Comparison of ENCODE assay signal across 1 cellular context in genomic region chr1:56189946-56190920, GRCh38.
TF ChIP-seq lines count a peak whose summit lies in the region.

No MANE protein-coding gene starts in this region.

TF ChIP-seq in HepG2, 621 proteins besides CTCF, POLR2A, EP300 and RAD21 (continued from another document and continues in another):
- TF ChIP-seq ZNF770 (CRISPR knock-in tag; IDR thresholded peaks at IDR 0.05) (0 out of 2 replicates have a peak, but pooled peaks have one; percentile 29), ZNF207 (IDR thresholded peaks at IDR 0.05; ENCODE audit: borderline replicate concordance) (no peak), ZNF383 (CRISPR knock-in tag; IDR thresholded peaks at IDR 0.05; ENCODE audit: borderline replicate concordance) (no peak; the same call in 1 of the 2 replicates), ZNF605 (CRISPR knock-in tag; IDR thresholded peaks at IDR 0.05) (no peak), ZNF547 (CRISPR knock-in tag; IDR thresholded peaks at IDR 0.05) (no peak), KDM2A (CRISPR knock-in tag; IDR thresholded peaks at IDR 0.05; ENCODE audit: borderline replicate concordance, low read depth) (peak; percentile 65; the same call in 1 of the 2 replicates), ZNF12 (CRISPR knock-in tag; IDR thresholded peaks at IDR 0.05) (no peak), HCFC1 (IDR thresholded peaks at IDR 0.05; ENCODE audit: low read depth, low read length) (no peak), PCBP1 (IDR thresholded peaks at IDR 0.05; ENCODE audit: borderline replicate concordance, low read depth, low read length) (no peak), HNRNPL (IDR thresholded peaks at IDR 0.05; ENCODE audit: low read depth, low read length) (no peak), CREB3 (CRISPR knock-in tag; IDR thresholded peaks at IDR 0.05) (no peak), PAWR (CRISPR knock-in tag; IDR thresholded peaks at IDR 0.05; ENCODE audit: borderline replicate concordance) (0 out of 2 replicates have a peak, but pooled peaks have one; percentile 17), ETV6 (CRISPR knock-in tag; conservative IDR thresholded peaks at IDR 0.05) (no peak), ZNF431 (CRISPR knock-in tag; IDR thresholded peaks at IDR 0.05; ENCODE audit: borderline replicate concordance, low read depth) (no peak), ZNF577 (CRISPR knock-in tag; IDR thresholded peaks at IDR 0.05; ENCODE audit: borderline replicate concordance, low read depth) (no peak; the same call in 1 of the 2 replicates), ZNF18 (CRISPR knock-in tag; IDR thresholded peaks at IDR 0.05; ENCODE audit: insufficient replicate concordance) (no peak), SP1 (IDR thresholded peaks at IDR 0.05) (no peak), SP1 (CRISPR knock-in tag; IDR thresholded peaks at IDR 0.05) (no peak; the same call in 1 of the 2 replicates), SIX4 (CRISPR knock-in tag; IDR thresholded peaks at IDR 0.05) (peak; percentile 92), ZNF33B (CRISPR knock-in tag; IDR thresholded peaks at IDR 0.05) (no peak), ZNF530 (CRISPR knock-in tag; IDR thresholded peaks at IDR 0.05; ENCODE audit: low read depth) (no peak), HNRNPH1 (optimal IDR thresholded peaks at IDR 0.05; ENCODE audit: low read depth, low read length) (no peak), ZNF441 (CRISPR knock-in tag; IDR thresholded peaks at IDR 0.05; ENCODE audit: borderline replicate concordance) (no peak), STAT5B (CRISPR knock-in tag; IDR thresholded peaks at IDR 0.05) (no peak; the same call in 1 of the 2 replicates), ZNF124 (CRISPR knock-in tag; IDR thresholded peaks at IDR 0.05) (peak; percentile 96), CREB1 (IDR thresholded peaks at IDR 0.05) (peak; percentile 85), CREB1 (CRISPR knock-in tag; IDR thresholded peaks at IDR 0.05) (peak; percentile 94), GTF2F1 (IDR thresholded peaks at IDR 0.05; ENCODE audit: low read length) (no peak), TCF7L2 (IDR thresholded peaks at IDR 0.05; ENCODE audit: low read depth, low read length) (peak; percentile 93), RCOR2 (CRISPR knock-in tag; IDR thresholded peaks at IDR 0.05) (peak; percentile 95), NFIB (CRISPR knock-in tag; IDR thresholded peaks at IDR 0.05; ENCODE audit: borderline replicate concordance) (no peak), TCF12 (IDR thresholded peaks at IDR 0.05) (no peak), TCF12 (CRISPR knock-in tag; IDR thresholded peaks at IDR 0.05) (0 out of 2 replicates have a peak, but pooled peaks have one; percentile 41), ZNF274 (CRISPR knock-in tag; IDR thresholded peaks at IDR 0.05) (no peak), ATM (IDR thresholded peaks at IDR 0.05; ENCODE audit: borderline replicate concordance) (no peak), SNAI1 (CRISPR knock-in tag; IDR thresholded peaks at IDR 0.05; ENCODE audit: borderline replicate concordance) (no peak), AKAP8 (CRISPR knock-in tag; IDR thresholded peaks at IDR 0.05) (no peak), SOX13 (IDR thresholded peaks at IDR 0.05) (peak; percentile 92), SOX13 (CRISPR knock-in tag; conservative IDR thresholded peaks at IDR 0.05 in 1 of 2, IDR thresholded peaks at IDR 0.05 in 1 of 2) (peak in 1 of 2 experiments; percentile 99; a peak in 2 of 4 replicates), NFIC (IDR thresholded peaks at IDR 0.05; ENCODE audit: low read length) (peak; percentile 92), SOX6 (IDR thresholded peaks at IDR 0.05) (no peak), SOX6 (CRISPR knock-in tag; IDR thresholded peaks at IDR 0.05) (peak; percentile 99), MAF1 (CRISPR knock-in tag; IDR thresholded peaks at IDR 0.05; ENCODE audit: borderline replicate concordance) (no peak), FOXP4 (CRISPR knock-in tag; IDR thresholded peaks at IDR 0.05) (peak; percentile 90)
- TF ChIP-seq, protein P1, sequence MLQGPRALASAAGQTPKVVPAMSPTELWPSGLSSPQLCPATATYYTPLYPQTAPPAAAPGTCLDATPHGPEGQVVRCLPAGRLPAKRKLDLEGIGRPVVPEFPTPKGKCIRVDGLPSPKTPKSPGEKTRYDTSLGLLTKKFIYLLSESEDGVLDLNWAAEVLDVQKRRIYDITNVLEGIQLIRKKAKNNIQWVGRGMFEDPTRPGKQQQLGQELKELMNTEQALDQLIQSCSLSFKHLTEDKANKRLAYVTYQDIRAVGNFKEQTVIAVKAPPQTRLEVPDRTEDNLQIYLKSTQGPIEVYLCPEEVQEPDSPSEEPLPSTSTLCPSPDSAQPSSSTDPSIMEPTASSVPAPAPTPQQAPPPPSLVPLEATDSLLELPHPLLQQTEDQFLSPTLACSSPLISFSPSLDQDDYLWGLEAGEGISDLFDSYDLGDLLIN (CRISPR knock-in tag; IDR thresholded peaks at IDR 0.05; ENCODE audit: borderline replicate concordance) = no peak
- TF ChIP-seq, protein P2, sequence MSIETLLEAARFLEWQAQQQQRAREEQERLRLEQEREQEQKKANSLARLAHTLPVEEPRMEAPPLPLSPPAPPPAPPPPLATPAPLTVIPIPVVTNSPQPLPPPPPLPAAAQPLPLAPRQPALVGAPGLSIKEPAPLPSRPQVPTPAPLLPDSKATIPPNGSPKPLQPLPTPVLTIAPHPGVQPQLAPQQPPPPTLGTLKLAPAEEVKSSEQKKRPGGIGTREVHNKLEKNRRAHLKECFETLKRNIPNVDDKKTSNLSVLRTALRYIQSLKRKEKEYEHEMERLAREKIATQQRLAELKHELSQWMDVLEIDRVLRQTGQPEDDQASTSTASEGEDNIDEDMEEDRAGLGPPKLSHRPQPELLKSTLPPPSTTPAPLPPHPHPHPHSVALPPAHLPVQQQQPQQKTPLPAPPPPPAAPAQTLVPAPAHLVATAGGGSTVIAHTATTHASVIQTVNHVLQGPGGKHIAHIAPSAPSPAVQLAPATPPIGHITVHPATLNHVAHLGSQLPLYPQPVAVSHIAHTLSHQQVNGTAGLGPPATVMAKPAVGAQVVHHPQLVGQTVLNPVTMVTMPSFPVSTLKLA (IDR thresholded peaks at IDR 0.05) = peak; percentile 16; the same call in 1 of the 2 replicates
- TF ChIP-seq, protein P3, sequence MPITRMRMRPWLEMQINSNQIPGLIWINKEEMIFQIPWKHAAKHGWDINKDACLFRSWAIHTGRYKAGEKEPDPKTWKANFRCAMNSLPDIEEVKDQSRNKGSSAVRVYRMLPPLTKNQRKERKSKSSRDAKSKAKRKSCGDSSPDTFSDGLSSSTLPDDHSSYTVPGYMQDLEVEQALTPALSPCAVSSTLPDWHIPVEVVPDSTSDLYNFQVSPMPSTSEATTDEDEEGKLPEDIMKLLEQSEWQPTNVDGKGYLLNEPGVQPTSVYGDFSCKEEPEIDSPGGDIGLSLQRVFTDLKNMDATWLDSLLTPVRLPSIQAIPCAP (CRISPR knock-in tag; IDR thresholded peaks at IDR 0.05; ENCODE audit: low read depth) = no peak
- TF ChIP-seq, protein P4, sequence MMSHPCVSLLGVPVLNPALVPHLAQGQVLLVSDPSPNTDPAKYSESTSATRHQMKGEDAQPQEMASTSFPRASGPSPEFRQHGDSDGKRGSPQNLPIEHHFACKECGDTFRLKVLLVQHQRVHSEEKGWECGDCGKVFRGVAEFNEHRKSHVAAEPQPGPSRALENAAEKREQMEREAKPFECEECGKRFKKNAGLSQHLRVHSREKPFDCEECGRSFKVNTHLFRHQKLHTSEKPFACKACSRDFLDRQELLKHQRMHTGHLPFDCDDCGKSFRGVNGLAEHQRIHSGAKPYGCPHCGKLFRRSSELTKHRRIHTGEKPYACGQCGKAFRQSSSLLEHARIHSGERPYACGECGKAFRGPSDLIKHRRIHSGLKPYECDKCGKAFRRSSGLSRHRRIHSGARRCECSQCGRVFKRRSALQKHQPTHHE (CRISPR knock-in tag; IDR thresholded peaks at IDR 0.05; ENCODE audit: borderline replicate concordance) = no peak
- TF ChIP-seq, protein P5, sequence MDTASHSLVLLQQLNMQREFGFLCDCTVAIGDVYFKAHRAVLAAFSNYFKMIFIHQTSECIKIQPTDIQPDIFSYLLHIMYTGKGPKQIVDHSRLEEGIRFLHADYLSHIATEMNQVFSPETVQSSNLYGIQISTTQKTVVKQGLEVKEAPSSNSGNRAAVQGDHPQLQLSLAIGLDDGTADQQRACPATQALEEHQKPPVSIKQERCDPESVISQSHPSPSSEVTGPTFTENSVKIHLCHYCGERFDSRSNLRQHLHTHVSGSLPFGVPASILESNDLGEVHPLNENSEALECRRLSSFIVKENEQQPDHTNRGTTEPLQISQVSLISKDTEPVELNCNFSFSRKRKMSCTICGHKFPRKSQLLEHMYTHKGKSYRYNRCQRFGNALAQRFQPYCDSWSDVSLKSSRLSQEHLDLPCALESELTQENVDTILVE (CRISPR knock-in tag; IDR thresholded peaks at IDR 0.05) = peak; percentile 80
- TF ChIP-seq, protein P6, sequence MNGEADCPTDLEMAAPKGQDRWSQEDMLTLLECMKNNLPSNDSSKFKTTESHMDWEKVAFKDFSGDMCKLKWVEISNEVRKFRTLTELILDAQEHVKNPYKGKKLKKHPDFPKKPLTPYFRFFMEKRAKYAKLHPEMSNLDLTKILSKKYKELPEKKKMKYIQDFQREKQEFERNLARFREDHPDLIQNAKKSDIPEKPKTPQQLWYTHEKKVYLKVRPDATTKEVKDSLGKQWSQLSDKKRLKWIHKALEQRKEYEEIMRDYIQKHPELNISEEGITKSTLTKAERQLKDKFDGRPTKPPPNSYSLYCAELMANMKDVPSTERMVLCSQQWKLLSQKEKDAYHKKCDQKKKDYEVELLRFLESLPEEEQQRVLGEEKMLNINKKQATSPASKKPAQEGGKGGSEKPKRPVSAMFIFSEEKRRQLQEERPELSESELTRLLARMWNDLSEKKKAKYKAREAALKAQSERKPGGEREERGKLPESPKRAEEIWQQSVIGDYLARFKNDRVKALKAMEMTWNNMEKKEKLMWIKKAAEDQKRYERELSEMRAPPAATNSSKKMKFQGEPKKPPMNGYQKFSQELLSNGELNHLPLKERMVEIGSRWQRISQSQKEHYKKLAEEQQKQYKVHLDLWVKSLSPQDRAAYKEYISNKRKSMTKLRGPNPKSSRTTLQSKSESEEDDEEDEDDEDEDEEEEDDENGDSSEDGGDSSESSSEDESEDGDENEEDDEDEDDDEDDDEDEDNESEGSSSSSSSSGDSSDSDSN (CRISPR knock-in tag; IDR thresholded peaks at IDR 0.05) = peak; percentile 57
